ENCODE assay signal across 26 cellular contexts in the genomic region with DNA sequence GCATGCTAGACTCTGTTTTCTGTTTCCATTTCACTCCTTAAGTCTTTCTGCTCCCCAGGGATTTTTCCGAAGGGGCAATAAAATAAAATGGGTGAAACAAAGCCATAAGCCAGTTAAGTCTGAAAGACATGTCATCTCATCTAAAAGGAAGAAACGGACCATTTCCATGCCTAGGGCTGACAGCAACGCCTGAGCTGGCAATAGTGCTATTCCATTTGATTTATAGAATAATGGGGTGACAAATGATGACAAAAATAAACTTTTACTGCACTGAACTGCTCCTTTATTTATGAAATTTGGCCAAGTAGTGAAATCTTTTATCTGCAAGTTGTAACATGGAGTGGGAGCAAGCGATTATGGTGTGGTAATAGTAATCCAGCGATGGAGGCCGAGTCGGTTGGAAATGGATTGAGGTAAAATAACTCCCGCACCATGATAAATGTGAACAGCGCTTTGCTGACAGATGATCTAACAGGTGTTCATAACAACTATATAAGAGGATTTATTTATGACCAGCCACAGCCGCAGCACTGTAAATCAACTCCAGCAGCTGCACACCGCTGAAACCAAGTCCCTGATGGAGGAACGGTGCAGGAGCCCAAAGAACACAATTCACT.
DNase-seq lines count a peak whose midpoint lies in the region; TF ChIP-seq lines count a peak whose summit lies in the region.
"Had no signal": no experiment of that assay in that cellular context is flagged by ENCODE, and none has a peak within 500 bp of the region (broad histone marks: within the 10 kb centered on the region; RNA-seq: fewer than 3 reads in every experiment).

No MANE protein-coding gene starts in this region.

- H4K20me1 ChIP-seq in Loucy (ENCODE audit: insufficient read depth, low read length, poor library complexity, severe bottlenecking) (no peaks in the 10 kb centered on the region), GM23248 (ENCODE audit: insufficient read depth) (no peaks in the 10 kb centered on the region)

- H3K27me3 ChIP-seq in Loucy (ENCODE audit: insufficient read depth, low read length, poor library complexity, severe bottlenecking): no peaks in the 10 kb centered on the region
- no peaks in the 10 kb centered on the region for H3K27me3 ChIP-seq in GM23248 (replicated peaks; ENCODE audit: insufficient read depth)
- H3K27me3 ChIP-seq: neutrophil, sigmoid colon, testis had no signal

- TF ChIP-seq CTCF in Loucy (conservative IDR thresholded peaks at IDR 0.05; ENCODE audit: low read length): no peak

- H3K9me3 ChIP-seq in Loucy (ENCODE audit: insufficient read depth, low read depth, low read length) (no peaks in the 10 kb centered on the region), GM23248 (ENCODE audit: low read depth) (no peaks in the 10 kb centered on the region)
- H3K9me3 ChIP-seq: neutrophil, sigmoid colon, testis had no signal

- no peaks in the 10 kb centered on the region for H3K36me3 ChIP-seq in Loucy (ENCODE audit: insufficient read depth, low read length)
- no peaks in the 10 kb centered on the region for H3K36me3 ChIP-seq in GM23248 (ENCODE audit: low read depth)
- H3K36me3 ChIP-seq: WERI-Rb-1 had no signal

- DNase-seq in COLO668 (lab: John Stamatoyannopoulos, UW; ENCODE audit: unreplicated experiment): peak; percentile 6
- DNase-seq in NCI-H69 (lab: John Stamatoyannopoulos, UW): peak; percentile 52
- peak; percentile 64 for DNase-seq in left kidney (ENCODE audit: low read depth, low spot score)
- no peak for DNase-seq in Kasumi-1 (lab: John Stamatoyannopoulos, UW)
- no peak for DNase-seq in NCI-H774 (lab: John Stamatoyannopoulos, UW)
- DNase-seq in DMS79 (lab: John Stamatoyannopoulos, UW): no peak
- no peak for DNase-seq in GM23248
- DNase-seq: activated CD4-positive, alpha-beta T cell treated with anti-CD3 and anti-CD28 coated beads, Interleukin-2, amount 50 U/mL, for 1 hour; activated gamma-delta T cell treated with Interleukin-2 at 50 U/mL for 16 hours; activated T-cell treated with anti-CD3 and anti-CD28 coated beads, Interleukin-2, amount 50 U/mL, for 4 hours; hippocampal formation; immature natural killer cell; IMR-90; mesenchymal stem cell; NCI-H345; PC-9; Right ventricle myocardium superior; sigmoid colon; stimulated activated CD4-positive, alpha-beta T cell treated with anti-CD3 and anti-CD28 coated beads, Interleukin-15, amount 100 ng/mL, for 24 hours; stimulated activated naive CD4-positive, alpha-beta T cell; SW 1271; T1000; testis; WERI-Rb-1 had no signal

- no peak overlapping the region for H2AFZ ChIP-seq in Loucy (ENCODE audit: low read length)
- H2AFZ ChIP-seq in GM23248: no peak overlapping the region
- H2AFZ ChIP-seq: PC-9 had no signal

- H3K4me1 ChIP-seq in Loucy (ENCODE audit: insufficient read depth, low read length, poor library complexity, severe bottlenecking) (peaks cover 6% of the 10 kb centered on the region), GM23248 (ENCODE audit: insufficient read depth) (no peaks in the 10 kb centered on the region)
- H3K4me1 ChIP-seq: sigmoid colon, testis had no signal

- in situ Hi-C loops in GM23248 (cut with MboI): no loop called here

- no peak overlapping the region for H3K9ac ChIP-seq in Loucy (ENCODE audit: low read depth, low read length, poor library complexity, severe bottlenecking)
- no peak overlapping the region for H3K9ac ChIP-seq in GM23248

- H3K79me2 ChIP-seq in Loucy (ENCODE audit: insufficient read depth, low read length): no peaks in the 10 kb centered on the region
- no peaks in the 10 kb centered on the region for H3K79me2 ChIP-seq in GM23248 (ENCODE audit: insufficient read depth)

- H3K27ac ChIP-seq in GM23248: no peak overlapping the region
- H3K27ac ChIP-seq: neutrophil, PC-9, sigmoid colon, testis, WERI-Rb-1 had no signal

- peak overlapping the region; percentile 12 for H3K4me2 ChIP-seq in Loucy (ENCODE audit: low read depth, low read length, poor library complexity, severe bottlenecking)
- H3K4me2 ChIP-seq in GM23248 (ENCODE audit: unreplicated experiment): no peak overlapping the region
- H3K4me2 ChIP-seq: PC-9 had no signal

- H3K4me3 ChIP-seq in Loucy (ENCODE audit: low read length, poor library complexity, severe bottlenecking) (no peak overlapping the region), GM23248 (no peak overlapping the region)
- H3K4me3 ChIP-seq: PC-9, sigmoid colon, testis had no signal

- H3F3A ChIP-seq in Loucy (ENCODE audit: low read depth) (no peaks in the 10 kb centered on the region), GM23248 (ENCODE audit: insufficient read depth) (no peaks in the 10 kb centered on the region)

- no peaks in the 10 kb centered on the region for H3K9me2 ChIP-seq in Loucy (replicated peaks; ENCODE audit: low read depth, low read length)
- H3K9me2 ChIP-seq in GM23248 (ENCODE audit: insufficient read depth): no peaks in the 10 kb centered on the region

- WGBS in GM23248 (ENCODE audit: low coverage in 1 of 2, low lambda C conversion rate in 2 of 2, missing lambda C conversion rate in 2 of 2), 2 experiments: 94 to 97% methylated on average over 12 of the region's 12 CpGs

Comparison
In these comparisons a context has a peak if more than half of its experiments do, and no peak if none do; other contexts are left out.
1. DNase-seq: peak in COLO668 (single experiment), NCI-H69 (single experiment) and left kidney (single experiment); none in Kasumi-1 (0 of 2), NCI-H774 (single experiment), DMS79 (single experiment) and GM23248 (single experiment).